15 cellular contexts compared by ENCODE assay signal in the genomic region with DNA sequence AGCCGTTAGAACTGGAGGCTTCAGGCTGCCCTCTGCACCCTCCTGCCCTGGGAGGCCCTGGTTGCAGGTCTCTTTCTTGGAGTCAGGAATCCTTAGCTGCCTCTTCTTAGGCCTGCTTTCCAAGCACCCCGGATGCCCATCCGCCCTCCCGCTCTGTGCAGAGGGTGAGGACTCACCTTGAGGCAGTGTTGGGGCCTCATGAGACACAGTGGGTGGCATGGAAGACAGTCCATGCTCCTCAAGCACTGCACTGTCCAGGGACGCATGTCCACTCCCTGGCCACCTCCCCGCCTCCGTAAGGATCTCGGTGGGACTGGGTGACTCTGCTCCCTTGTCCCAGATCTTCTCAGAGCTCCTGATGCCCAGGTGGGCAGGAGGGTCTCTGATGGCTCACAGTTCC. TPM values are rescaled to one million over a fixed set of nuclear protein-coding genes. Genes with fewer than 3 reads are reported as not detected.
DNase-seq lines count a peak whose midpoint lies in the region; ATAC-seq and TF ChIP-seq lines count a peak whose summit lies in the region.
"Had no signal": no experiment of that assay in that cellular context is flagged by ENCODE, and none has a peak within 500 bp of the region (broad histone marks: within the 10 kb centered on the region; RNA-seq: fewer than 3 reads in every experiment).

No MANE protein-coding gene starts in this region.

- no peak overlapping the region for H3K27ac ChIP-seq in H9 (ENCODE audit: insufficient read length, low read depth, low read length)
- H3K27ac ChIP-seq: C4-2B had no signal

- H3K9ac ChIP-seq in H9 (ENCODE audit: extremely low read depth, insufficient read length, low read length): no peak overlapping the region

- no peaks in the 10 kb centered on the region for H3K9me3 ChIP-seq in H9 (ENCODE audit: control insufficient read depth, low read depth, low read length)
- H3K9me3 ChIP-seq: BE2C had no signal

- no peak overlapping the region for H3T11ph ChIP-seq in H9 (ENCODE audit: low read length)

- H2BK120ac ChIP-seq in H9 (ENCODE audit: low read depth, low read length, poor library complexity, severe bottlenecking): no peak overlapping the region

- DNase-seq in H9 (no peak), nephron progenitor cell (no peak), erythroblast (lab: John Stamatoyannopoulos, UW) (no peak), NOMO-1 treated with dmso at 0.1 percent for 144 hours (lab: John Stamatoyannopoulos, UW; ENCODE audit: unreplicated experiment) (no peak)
- no peak for DNase-seq in stimulated activated effector memory CD8-positive, alpha-beta T cell treated with anti-CD3 and anti-CD28 coated beads, Interleukin-12 subunit alpha, Interleukin-12 subunit beta, amount 100 ng/mL, for 72 hours (ENCODE audit: low spot score in 2 of 2)
- DNase-seq: BE2C; CD4-positive, alpha-beta memory T cell; DMS153; DMS79 treated with DMSO at 0.1 percent for 48 hours; EL had no signal

- ATAC-seq in esophagus mucosa: peak; percentile 19
- no peak for ATAC-seq in stimulated activated effector memory CD8-positive, alpha-beta T cell treated with anti-CD3 and anti-CD28 coated beads, Interleukin-12 subunit alpha, Interleukin-12 subunit beta, amount 100 ng/mL, for 72 hours
- ATAC-seq in HG03521 (IDR thresholded peaks at IDR 0.05; ENCODE audit: unreplicated experiment): no peak
- no peak for ATAC-seq in GM18907 (IDR thresholded peaks at IDR 0.05; ENCODE audit: unreplicated experiment)
- ATAC-seq: GM23338 had no signal

- H4K5ac ChIP-seq in H9 (ENCODE audit: insufficient read length, low read depth, low read length): no peak overlapping the region

- no peaks in the 10 kb centered on the region for H3K27me3 ChIP-seq in H9 (ENCODE audit: insufficient read depth, low read length)
- H3K27me3 ChIP-seq: BE2C had no signal

- no peak for TF ChIP-seq POLR2A in erythroblast (IDR thresholded peaks at IDR 0.05; ENCODE audit: low read length)

- no peaks in the 10 kb centered on the region for H3K36me3 Mint-ChIP-seq in H9 (ENCODE audit: insufficient read depth in 1 of 3, low read depth in 3 of 3)
- no peaks in the 10 kb centered on the region for H3K36me3 Mint-ChIP-seq in nephron progenitor cell (ENCODE audit: low read depth)
- no peaks in the 10 kb centered on the region for H3K36me3 Mint-ChIP-seq in stimulated activated effector memory CD8-positive, alpha-beta T cell treated with anti-CD3 and anti-CD28 coated beads, Interleukin-12 subunit alpha, Interleukin-12 subunit beta, amount 100 ng/mL, for 72 hours
- H3K36me3 Mint-ChIP-seq: CD4-positive, alpha-beta memory T cell had no signal

- no peaks in the 10 kb centered on the region for H3K79me2 ChIP-seq in H9 (ENCODE audit: insufficient read depth, low read length)

- no peak overlapping the region for H2AK5ac ChIP-seq in H9 (ENCODE audit: insufficient read length, low read length)

- no peaks in the 10 kb centered on the region for H4K20me1 ChIP-seq in H9 (ENCODE audit: control insufficient read depth, insufficient read depth, insufficient read length)

- H3K4me1 ChIP-seq in H9 (ENCODE audit: insufficient read depth, low read length): no peaks in the 10 kb centered on the region
- H3K4me1 ChIP-seq: BE2C had no signal

- no peak overlapping the region for H2BK5ac ChIP-seq in H9 (ENCODE audit: insufficient read length, low read length)

- H3K27ac Mint-ChIP-seq in H9 (no peak overlapping the region), nephron progenitor cell (peak overlapping the region; percentile 82)
- peak overlapping the region; percentile 20 for H3K27ac Mint-ChIP-seq in stimulated activated effector memory CD8-positive, alpha-beta T cell treated with anti-CD3 and anti-CD28 coated beads, Interleukin-12 subunit alpha, Interleukin-12 subunit beta, amount 100 ng/mL, for 72 hours
- H3K27ac Mint-ChIP-seq: CD4-positive, alpha-beta memory T cell; GM23338 had no signal

- peak overlapping the region; percentile 8 for H4K91ac ChIP-seq in H9 (ENCODE audit: insufficient read length, low read depth, low read length)

- H3K4me1 Mint-ChIP-seq in H9 (peaks cover 1 to 5% of the 10 kb centered on the region in 2 experiments; a peak in 2 of 4 replicates), nephron progenitor cell (peaks cover 2% of the 10 kb centered on the region)
- H3K4me1 Mint-ChIP-seq in stimulated activated effector memory CD8-positive, alpha-beta T cell treated with anti-CD3 and anti-CD28 coated beads, Interleukin-12 subunit alpha, Interleukin-12 subunit beta, amount 100 ng/mL, for 72 hours: no peaks in the 10 kb centered on the region
- H3K4me1 Mint-ChIP-seq: GM23338 had no signal

- no peak overlapping the region for H4K8ac ChIP-seq in H9 (replicated peaks; ENCODE audit: insufficient read length, low read depth, low read length)

- TF ChIP-seq CTCF in H9 (conservative IDR thresholded peaks at IDR 0.05) (no peak), nephron progenitor cell (IDR thresholded peaks at IDR 0.05) (no peak)

- no peak overlapping the region for H2BK15ac ChIP-seq in H9 (ENCODE audit: low read depth, low read length)

- no peak overlapping the region for H2BK20ac ChIP-seq in H9 (ENCODE audit: low read depth, low read length, poor library complexity, severe bottlenecking)

- no peak overlapping the region for H3K18ac ChIP-seq in H9 (ENCODE audit: insufficient read length, low read depth, low read length)

- H3K27me3 Mint-ChIP-seq in H9 (ENCODE audit: low read depth): peaks cover 24% of the 10 kb centered on the region
- H3K27me3 Mint-ChIP-seq in nephron progenitor cell (ENCODE audit: low read depth, poor library complexity): peaks cover 17% of the 10 kb centered on the region

- no CpG with 5 or more reads among the region's 8 CpGs for WGBS in H9 (ENCODE audit: extremely low coverage, insufficient read length, low lambda C conversion rate)

- H3K56ac ChIP-seq in H9 (ENCODE audit: insufficient read length, low read depth, low read length): no peak overlapping the region

- H3K79me1 ChIP-seq in H9 (ENCODE audit: insufficient read depth, low read depth, low read length, poor library complexity, severe bottlenecking): no peaks in the 10 kb centered on the region

- H3K23ac ChIP-seq in H9 (ENCODE audit: insufficient read length, low read depth, low read length): no peak overlapping the region

- no peak overlapping the region for H3K4me3 Mint-ChIP-seq in H9
- H3K4me3 Mint-ChIP-seq in nephron progenitor cell: no peak overlapping the region
- no peak overlapping the region for H3K4me3 Mint-ChIP-seq in stimulated activated effector memory CD8-positive, alpha-beta T cell treated with anti-CD3 and anti-CD28 coated beads, Interleukin-12 subunit alpha, Interleukin-12 subunit beta, amount 100 ng/mL, for 72 hours
- H3K4me3 Mint-ChIP-seq: GM23338 had no signal

- no peak overlapping the region for H2BK12ac ChIP-seq in H9 (ENCODE audit: insufficient read length, low read depth, low read length)

- H3K23me2 ChIP-seq in H9 (ENCODE audit: insufficient read length, low read depth, low read length, poor library complexity, severe bottlenecking): no peaks in the 10 kb centered on the region

- no peak overlapping the region for H3K4ac ChIP-seq in H9 (ENCODE audit: low read depth, low read length)

- no peak overlapping the region for H2AFZ ChIP-seq in H9 (ENCODE audit: low read length)
- H2AFZ ChIP-seq: GM23338 had no signal

- peaks cover 0 to 4% of the 10 kb centered on the region in 2 experiments; a peak in 3 of 5 replicates for H3K9me3 Mint-ChIP-seq in H9
- H3K9me3 Mint-ChIP-seq in nephron progenitor cell: peaks cover 7% of the 10 kb centered on the region
- H3K9me3 Mint-ChIP-seq in stimulated activated effector memory CD8-positive, alpha-beta T cell treated with anti-CD3 and anti-CD28 coated beads, Interleukin-12 subunit alpha, Interleukin-12 subunit beta, amount 100 ng/mL, for 72 hours: no peaks in the 10 kb centered on the region
- H3K9me3 Mint-ChIP-seq: CD4-positive, alpha-beta memory T cell had no signal

- H3K14ac ChIP-seq in H9 (ENCODE audit: insufficient read depth, low read length): no peak overlapping the region

- H3K4me2 ChIP-seq in H9 (ENCODE audit: insufficient read depth, insufficient read length, low read length): no peak overlapping the region
- H3K4me2 ChIP-seq: GM23338 had no signal

RNA-seq across cellular contexts. Expression of a gene that starts 5.7 kb away (rescaled TPM):
- total RNA-seq in H9 (2021) (12.9 and 16.4 TPM in 2 replicates), esophagus mucosa (10.8 TPM)

RNA-seq across cellular contexts. Expression of a gene that starts 26.2 kb away (rescaled TPM):
- 12.1 and 12.9 TPM in 2 replicates for total RNA-seq in H9 (2021)
- 18.7 TPM for total RNA-seq in esophagus mucosa

Comparison
In these comparisons a context has a peak if more than half of its experiments do, and no peak if none do; other contexts are left out.
1. H3K27ac Mint-ChIP-seq: peak in nephron progenitor cell (single experiment) and stimulated activated effector memory CD8-positive, alpha-beta T cell treated with anti-CD3 and anti-CD28 coated beads, Interleukin-12 subunit alpha, Interleukin-12 subunit beta, amount 100 ng/mL, for 72 hours (single experiment); none in H9 (0 of 3).